29 cellular contexts compared by ENCODE assay signal in genomic region chr10:111999915-112000302, GRCh38.
DNase-seq lines count a peak whose midpoint lies in the region; ATAC-seq and TF ChIP-seq lines count a peak whose summit lies in the region.
"Had no signal": no experiment of that assay in that cellular context is flagged by ENCODE, and none has a peak within 500 bp of the region (broad histone marks: within the 10 kb centered on the region; RNA-seq: fewer than 3 reads in every experiment).

No MANE protein-coding gene starts in this region.

- H3K4me3 Mint-ChIP-seq in stimulated activated naive CD8-positive, alpha-beta T cell treated with anti-CD3 and anti-CD28 coated beads, Interleukin-15, amount 100 ng/mL, for 72 hours, result no peak overlapping the region
- no peak overlapping the region for H3K4me3 Mint-ChIP-seq in endodermal cell
- no peak overlapping the region for H3K4me3 Mint-ChIP-seq in nephron progenitor cell
- H3K4me3 Mint-ChIP-seq: CD14-positive monocyte; CD8-positive, alpha-beta memory T cell had no signal

- no peaks in the 10 kb centered on the region for H3K4me1 Mint-ChIP-seq in stimulated activated naive CD8-positive, alpha-beta T cell treated with anti-CD3 and anti-CD28 coated beads, Interleukin-15, amount 100 ng/mL, for 72 hours
- peaks cover 27% of the 10 kb centered on the region for H3K4me1 Mint-ChIP-seq in endodermal cell
- H3K4me1 Mint-ChIP-seq in nephron progenitor cell, result peaks cover 24% of the 10 kb centered on the region
- H3K4me1 Mint-ChIP-seq: CD14-positive monocyte; CD8-positive, alpha-beta memory T cell had no signal

- no peaks in the 10 kb centered on the region for H3K9me3 Mint-ChIP-seq in stimulated activated naive CD8-positive, alpha-beta T cell treated with anti-CD3 and anti-CD28 coated beads, Interleukin-15, amount 100 ng/mL, for 72 hours
- H3K9me3 Mint-ChIP-seq in endodermal cell, result peaks cover 25% of the 10 kb centered on the region
- peaks cover 7% of the 10 kb centered on the region for H3K9me3 Mint-ChIP-seq in nephron progenitor cell

- H3K4me3 ChIP-seq in endodermal cell (ENCODE audit: low read length), result no peak overlapping the region
- H3K4me3 ChIP-seq in Peyer's patch, result no peak overlapping the region
- H3K4me3 ChIP-seq: GM23248, SJSA1 had no signal

- no peak for DNase-seq in stimulated activated naive CD8-positive, alpha-beta T cell treated with anti-CD3 and anti-CD28 coated beads, Interleukin-15, amount 100 ng/mL, for 72 hours
- DNase-seq in stimulated activated naive CD8-positive, alpha-beta T cell treated with anti-CD3 and anti-CD28 coated beads, Interleukin-15, Interleukin-2, amounts not matched to agents 100 U/mL and 50 U/mL, for 24 hours, result no peak
- DNase-seq in endodermal cell, result peak; percentile 57
- DNase-seq in nephron progenitor cell, result no peak
- DNase-seq in Peyer's patch, result no peak
- no peak for DNase-seq in D341Med (ENCODE audit: low spot score)
- no peak for DNase-seq in left colon
- DNase-seq: 8988T; ACHN; BE2C; CD8-positive, alpha-beta memory T cell; DMS79 treated with DMSO at 0.1 percent for 48 hours; HCEC 1CT; KBM-7; MV-4-11; NCI-H1105; NCI-H1436 treated with DMSO at 0.1 percent for 48 hours; NCI-H187 treated with DMSO at 0.1 percent for 48 hours; NCI-H2107; NCI-H446; NCI-H524 treated with DMSO at 0.1 percent for 48 hours; NCI-H82; NK-92 treated with Interleukin-12 subunit alpha and Interleukin-12 subunit beta, amount 100 ng/mL, for 24 hours; PC-3; Right ventricle myocardium superior had no signal

- H3K27ac Mint-ChIP-seq in stimulated activated naive CD8-positive, alpha-beta T cell treated with anti-CD3 and anti-CD28 coated beads, Interleukin-15, amount 100 ng/mL, for 72 hours, result no peak overlapping the region
- H3K27ac Mint-ChIP-seq in endodermal cell (no peak overlapping the region), nephron progenitor cell (peak overlapping the region; percentile 1)
- H3K27ac Mint-ChIP-seq: CD14-positive monocyte; CD8-positive, alpha-beta memory T cell had no signal

- intact Hi-C loops in left colon (cut with DNase I, micrococcal nuclease), result no loop called here

- H3K27ac ChIP-seq in endodermal cell (ENCODE audit: low read depth, low read length) (peak overlapping the region; percentile 90), Peyer's patch (no peak overlapping the region)
- H3K27ac ChIP-seq: GM23248, HL-60, SJSA1 had no signal

- H3K27me3 ChIP-seq in endodermal cell (ENCODE audit: control insufficient read depth, insufficient read depth, low read length, poor library complexity, severe bottlenecking) (no peaks in the 10 kb centered on the region), Peyer's patch (no peaks in the 10 kb centered on the region)
- H3K27me3 ChIP-seq: BE2C had no signal

- no peak for TF ChIP-seq CTCF in endodermal cell (conservative IDR thresholded peaks at IDR 0.05)
- TF ChIP-seq CTCF in nephron progenitor cell (IDR thresholded peaks at IDR 0.05), result no peak
- no peak for TF ChIP-seq CTCF in Peyer's patch (IDR thresholded peaks at IDR 0.05)

- ATAC-seq in stimulated activated naive CD8-positive, alpha-beta T cell treated with anti-CD3 and anti-CD28 coated beads, Interleukin-15, amount 100 ng/mL, for 72 hours, result peak; percentile 18
- no peak for ATAC-seq in stimulated activated naive CD8-positive, alpha-beta T cell treated with anti-CD3 and anti-CD28 coated beads, Interleukin-15, Interleukin-2, amounts not matched to agents 100 U/mL and 50 U/mL, for 24 hours
- no peak for ATAC-seq in left colon
- ATAC-seq: PC-3 had no signal

- H3K4me1 ChIP-seq in endodermal cell (ENCODE audit: control insufficient read depth, insufficient read depth, low read length) (peaks cover 7% of the 10 kb centered on the region), Peyer's patch (no peaks in the 10 kb centered on the region)
- H3K4me1 ChIP-seq: BE2C, SJSA1 had no signal

- peaks cover 2% of the 10 kb centered on the region for H3K36me3 Mint-ChIP-seq in endodermal cell (ENCODE audit: low read depth)
- no peaks in the 10 kb centered on the region for H3K36me3 Mint-ChIP-seq in nephron progenitor cell (ENCODE audit: low read depth)
- H3K36me3 Mint-ChIP-seq: CD14-positive monocyte; CD8-positive, alpha-beta memory T cell had no signal

- 50 to 69% methylated on average over 1 to 3 of the region's 3 CpGs for WGBS in endodermal cell (ENCODE audit: insufficient coverage in 1 of 2, insufficient read length in 1 of 2), 2 experiments

- peaks cover 33% of the 10 kb centered on the region for H3K9me3 ChIP-seq in endodermal cell (ENCODE audit: control insufficient read depth, low read length)
- H3K9me3 ChIP-seq in Peyer's patch, result no peaks in the 10 kb centered on the region
- H3K9me3 ChIP-seq: BE2C, SJSA1 had no signal

- H3K27me3 Mint-ChIP-seq in stimulated activated naive CD8-positive, alpha-beta T cell treated with anti-CD3 and anti-CD28 coated beads, Interleukin-15, amount 100 ng/mL, for 72 hours, result peaks cover 21% of the 10 kb centered on the region
- H3K27me3 Mint-ChIP-seq in endodermal cell (ENCODE audit: insufficient read depth) (no peaks in the 10 kb centered on the region), nephron progenitor cell (ENCODE audit: low read depth, poor library complexity) (no peaks in the 10 kb centered on the region)

- no peak for TF ChIP-seq POLR2A in Peyer's patch (IDR thresholded peaks at IDR 0.05)

- no peak overlapping the region for H3K9ac ChIP-seq in endodermal cell (ENCODE audit: extremely low read depth, low read length, poor library complexity, severe bottlenecking)
- H3K9ac ChIP-seq: GM23248 had no signal

- H3K36me3 ChIP-seq in endodermal cell (ENCODE audit: control insufficient read depth, insufficient read depth, low read length) (no peaks in the 10 kb centered on the region), Peyer's patch (no peaks in the 10 kb centered on the region)
- H3K36me3 ChIP-seq: BE2C, SJSA1 had no signal
